In genomic region chr1:41496080-41497055, GRCh38 we compare ENCODE assay signal across 8 cellular contexts. TPM values are rescaled to one million over a fixed set of nuclear protein-coding genes. Genes with fewer than 3 reads are reported as not detected.
A peak's percentile ranks its signal among the peaks of the same experiment; 100 is the strongest.
DNase-seq lines count a peak whose midpoint lies in the region; ATAC-seq and TF ChIP-seq lines count a peak whose summit lies in the region.

No MANE protein-coding gene starts in this region.

- H3K4me3 ChIP-seq in Jurkat, Clone E6-1 (ENCODE audit: low read length): peak overlapping the region; percentile 32

- H3K9me3 Mint-ChIP-seq in activated T-cell treated with anti-CD3 and anti-CD28 coated beads, Interleukin-2, amount 50 U/mL, for 4 hours: no peaks in the 10 kb centered on the region

- H3K9me3 ChIP-seq in ES-I3 (ENCODE audit: control insufficient read depth, insufficient read depth, low read length): no peaks in the 10 kb centered on the region

- peak overlapping the region; percentile 50 for H3K9ac ChIP-seq in ES-I3 (ENCODE audit: low read depth, low read length)

- H3K27me3 Mint-ChIP-seq in activated T-cell treated with anti-CD3 and anti-CD28 coated beads, Interleukin-2, amount 50 U/mL, for 4 hours (ENCODE audit: low read depth): peaks cover 21% of the 10 kb centered on the region

- peaks cover 4% of the 10 kb centered on the region for H3K4me1 Mint-ChIP-seq in activated T-cell treated with anti-CD3 and anti-CD28 coated beads, Interleukin-2, amount 50 U/mL, for 4 hours (ENCODE audit: low read depth)

- H3K4me1 ChIP-seq in ES-I3 (ENCODE audit: insufficient read depth, low read length): peaks cover 26% of the 10 kb centered on the region; the same call in 1 of the 2 replicates

- H3K4me3 Mint-ChIP-seq in activated T-cell treated with anti-CD3 and anti-CD28 coated beads, Interleukin-2, amount 50 U/mL, for 4 hours: peak overlapping the region; percentile 68

- DNase-seq in Jurkat, Clone E6-1 (ENCODE audit: low read depth, low spot score): no peak
- DNase-seq in activated T-cell treated with anti-CD3 and anti-CD28 coated beads, Interleukin-2, amount 50 U/mL, for 4 hours: no peak
- DNase-seq in fibroblast of the conjunctiva (ENCODE audit: low read depth) (peak; percentile 68), omental fat pad (ENCODE audit: low spot score) (peak; percentile 63), epidermal melanocyte (ENCODE audit: insufficient read length, low spot score) (no peak), NCI-H1048 (lab: John Stamatoyannopoulos, UW) (no peak)
- no peak for DNase-seq in effector CD8-positive, alpha-beta T cell (lab: John Stamatoyannopoulos, UW)

- ATAC-seq in activated T-cell treated with anti-CD3 and anti-CD28 coated beads, Interleukin-2, amount 50 U/mL, for 4 hours: peak; percentile 72 to 74
- ATAC-seq in omental fat pad (ENCODE audit: low FRiP score): peak; percentile 72

- H3K36me3 Mint-ChIP-seq in activated T-cell treated with anti-CD3 and anti-CD28 coated beads, Interleukin-2, amount 50 U/mL, for 4 hours (ENCODE audit: insufficient read depth): no peaks in the 10 kb centered on the region

- no peaks in the 10 kb centered on the region for H3K36me3 ChIP-seq in ES-I3 (ENCODE audit: insufficient read depth, low read length)

- TF ChIP-seq CTCF in omental fat pad (IDR thresholded peaks at IDR 0.05): no peak

RNA-seq across cellular contexts. Expression of gene EDN2, which starts 11.9 kb away (rescaled TPM):
- not detected for polyA plus RNA-seq in Jurkat, Clone E6-1 (2012; ENCODE audit: insufficient read depth, insufficient read length)
- total RNA-seq in activated T-cell treated with anti-CD3 and anti-CD28 coated beads, Interleukin-2, amount 50 U/mL, for 4 hours: not detected
- total RNA-seq in omental fat pad: not detected

Comparison
In these comparisons a context has a peak if more than half of its experiments do, and no peak if none do; other contexts are left out.
1. DNase-seq: peak in fibroblast of the conjunctiva (single experiment) and omental fat pad (single experiment); none in Jurkat, Clone E6-1 (single experiment), activated T-cell treated with anti-CD3 and anti-CD28 coated beads, Interleukin-2, amount 50 U/mL, for 4 hours (single experiment), epidermal melanocyte (single experiment), NCI-H1048 (single experiment) and effector CD8-positive, alpha-beta T cell (single experiment).